ENCODE assay signal across 1 cellular context in genomic region chr7:29854257-29854938, GRCh38.
A peak's percentile ranks its signal among the peaks of the same experiment; 100 is the strongest.
TF ChIP-seq lines count a peak whose summit lies in the region.

No MANE protein-coding gene starts in this region.

TF ChIP-seq in HEK293, 187 proteins besides CTCF, POLR2A, EP300 and RAD21 (continued from another document and continues in another):
- no peak for TF ChIP-seq REST (tag by site-specific recombination; IDR thresholded peaks at IDR 0.05)
- TF ChIP-seq PRDM1 (tag by site-specific recombination; IDR thresholded peaks at IDR 0.05) = no peak
- TF ChIP-seq IKZF3 (tag by site-specific recombination; IDR thresholded peaks at IDR 0.05) = no peak
- no peak for TF ChIP-seq ZNF658 (tag by site-specific recombination; IDR thresholded peaks at IDR 0.05)
- no peak for TF ChIP-seq ZNF404 (tag by site-specific recombination; IDR thresholded peaks at IDR 0.05)
- TF ChIP-seq ZNF624 (tag by site-specific recombination; IDR thresholded peaks at IDR 0.05) = no peak
- no peak for TF ChIP-seq ZNF341 (tag by site-specific recombination; IDR thresholded peaks at IDR 0.05; ENCODE audit: low read depth)
- TF ChIP-seq ZNF211 (tag by site-specific recombination; IDR thresholded peaks at IDR 0.05; ENCODE audit: low read depth) = no peak
- TF ChIP-seq ZNF747 (tag by site-specific recombination; IDR thresholded peaks at IDR 0.05) = no peak
- no peak for TF ChIP-seq SP2 (tag by site-specific recombination; IDR thresholded peaks at IDR 0.05)
- TF ChIP-seq PBX3 (CRISPR knock-in tag; IDR thresholded peaks at IDR 0.05) = no peak
- peak; percentile 71 for TF ChIP-seq KLF10 (tag by site-specific recombination; IDR thresholded peaks at IDR 0.05)
- TF ChIP-seq ELK4 (IDR thresholded peaks at IDR 0.05; ENCODE audit: borderline replicate concordance, low read depth, low read length) = no peak
- TF ChIP-seq ZEB2 (tag by site-specific recombination; IDR thresholded peaks at IDR 0.05) = peak; percentile 52
- TF ChIP-seq ZXDB (tag by site-specific recombination; IDR thresholded peaks at IDR 0.05) = peak; percentile 48; the same call in 1 of the 2 replicates
- no peak for TF ChIP-seq EGR2 (tag by site-specific recombination; IDR thresholded peaks at IDR 0.05; ENCODE audit: low read depth)
- TF ChIP-seq ZBTB8A (tag by site-specific recombination; IDR thresholded peaks at IDR 0.05) = peak; percentile 57
- TF ChIP-seq ZNF394 (tag by site-specific recombination; IDR thresholded peaks at IDR 0.05; ENCODE audit: borderline replicate concordance) = no peak
- no peak for TF ChIP-seq MZF1 (tag by site-specific recombination; IDR thresholded peaks at IDR 0.05; ENCODE audit: borderline replicate concordance)
- TF ChIP-seq ZNF146 (tag by site-specific recombination; IDR thresholded peaks at IDR 0.05) = 0 out of 2 replicates have a peak, but pooled peaks have one; percentile 22
- no peak for TF ChIP-seq ZNF175 (tag by site-specific recombination; IDR thresholded peaks at IDR 0.05)
- no peak for TF ChIP-seq ZNF768 (tag by site-specific recombination; IDR thresholded peaks at IDR 0.05)
- no peak for TF ChIP-seq ZNF354C (tag by site-specific recombination; IDR thresholded peaks at IDR 0.05; ENCODE audit: borderline replicate concordance, low read depth)
- no peak for TF ChIP-seq ZNF223 (tag by site-specific recombination; IDR thresholded peaks at IDR 0.05)
- no peak for TF ChIP-seq PRDM4 (tag by site-specific recombination; IDR thresholded peaks at IDR 0.05)
- TF ChIP-seq ZSCAN16 (tag by site-specific recombination; IDR thresholded peaks at IDR 0.05) = no peak
- no peak for TF ChIP-seq ZNF132 (tag by site-specific recombination; IDR thresholded peaks at IDR 0.05; ENCODE audit: borderline replicate concordance)
- TF ChIP-seq PRDM6 (tag by site-specific recombination; IDR thresholded peaks at IDR 0.05) = peak; percentile 71
- TF ChIP-seq, protein P1, sequence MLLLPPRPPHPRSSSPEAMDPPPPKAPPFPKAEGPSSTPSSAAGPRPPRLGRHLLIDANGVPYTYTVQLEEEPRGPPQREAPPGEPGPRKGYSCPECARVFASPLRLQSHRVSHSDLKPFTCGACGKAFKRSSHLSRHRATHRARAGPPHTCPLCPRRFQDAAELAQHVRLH (tag by site-specific recombination; IDR thresholded peaks at IDR 0.05) = no peak
- no peak for TF ChIP-seq GLI4 (tag by site-specific recombination; IDR thresholded peaks at IDR 0.05)
- TF ChIP-seq, protein P2, sequence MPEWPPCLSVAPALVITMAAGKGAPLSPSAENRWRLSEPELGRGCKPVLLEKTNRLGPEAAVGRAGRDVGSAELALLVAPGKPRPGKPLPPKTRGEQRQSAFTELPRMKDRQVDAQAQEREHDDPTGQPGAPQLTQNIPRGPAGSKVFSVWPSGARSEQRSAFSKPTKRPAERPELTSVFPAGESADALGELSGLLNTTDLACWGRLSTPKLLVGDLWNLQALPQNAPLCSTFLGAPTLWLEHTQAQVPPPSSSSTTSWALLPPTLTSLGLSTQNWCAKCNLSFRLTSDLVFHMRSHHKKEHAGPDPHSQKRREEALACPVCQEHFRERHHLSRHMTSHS (tag by site-specific recombination; IDR thresholded peaks at IDR 0.05) = no peak
- TF ChIP-seq ZNF112 (tag by site-specific recombination; IDR thresholded peaks at IDR 0.05) = no peak
- TF ChIP-seq REPIN1 (tag by site-specific recombination; IDR thresholded peaks at IDR 0.05; ENCODE audit: low read depth) = no peak
- TF ChIP-seq ZNF19 (tag by site-specific recombination; IDR thresholded peaks at IDR 0.05; ENCODE audit: low read depth) = no peak
- TF ChIP-seq ZNF677 (tag by site-specific recombination; IDR thresholded peaks at IDR 0.05) = no peak
- TF ChIP-seq, protein P3, sequence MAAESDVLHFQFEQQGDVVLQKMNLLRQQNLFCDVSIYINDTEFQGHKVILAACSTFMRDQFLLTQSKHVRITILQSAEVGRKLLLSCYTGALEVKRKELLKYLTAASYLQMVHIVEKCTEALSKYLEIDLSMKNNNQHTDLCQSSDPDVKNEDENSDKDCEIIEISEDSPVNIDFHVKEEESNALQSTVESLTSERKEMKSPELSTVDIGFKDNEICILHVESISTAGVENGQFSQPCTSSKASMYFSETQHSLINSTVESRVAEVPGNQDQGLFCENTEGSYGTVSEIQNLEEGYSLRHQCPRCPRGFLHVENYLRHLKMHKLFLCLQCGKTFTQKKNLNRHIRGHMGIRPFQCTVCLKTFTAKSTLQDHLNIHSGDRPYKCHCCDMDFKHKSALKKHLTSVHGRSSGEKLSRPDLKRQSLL (tag by site-specific recombination; IDR thresholded peaks at IDR 0.05) = no peak
- TF ChIP-seq ZFP69B (tag by site-specific recombination; IDR thresholded peaks at IDR 0.05) = no peak; the same call in 1 of the 2 replicates
- TF ChIP-seq ZNF561 (tag by site-specific recombination; IDR thresholded peaks at IDR 0.05; ENCODE audit: borderline replicate concordance) = 0 out of 2 replicates have a peak, but pooled peaks have one; percentile 23
- TF ChIP-seq ZNF837 (tag by site-specific recombination; IDR thresholded peaks at IDR 0.05) = no peak
- no peak for TF ChIP-seq ZNF324 (tag by site-specific recombination; IDR thresholded peaks at IDR 0.05)
- TF ChIP-seq, protein P4, sequence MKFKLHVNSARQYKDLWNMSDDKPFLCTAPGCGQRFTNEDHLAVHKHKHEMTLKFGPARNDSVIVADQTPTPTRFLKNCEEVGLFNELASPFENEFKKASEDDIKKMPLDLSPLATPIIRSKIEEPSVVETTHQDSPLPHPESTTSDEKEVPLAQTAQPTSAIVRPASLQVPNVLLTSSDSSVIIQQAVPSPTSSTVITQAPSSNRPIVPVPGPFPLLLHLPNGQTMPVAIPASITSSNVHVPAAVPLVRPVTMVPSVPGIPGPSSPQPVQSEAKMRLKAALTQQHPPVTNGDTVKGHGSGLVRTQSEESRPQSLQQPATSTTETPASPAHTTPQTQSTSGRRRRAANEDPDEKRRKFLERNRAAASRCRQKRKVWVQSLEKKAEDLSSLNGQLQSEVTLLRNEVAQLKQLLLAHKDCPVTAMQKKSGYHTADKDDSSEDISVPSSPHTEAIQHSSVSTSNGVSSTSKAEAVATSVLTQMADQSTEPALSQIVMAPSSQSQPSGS (tag by site-specific recombination; IDR thresholded peaks at IDR 0.05; ENCODE audit: low read depth) = no peak
- no peak for TF ChIP-seq ZNF140 (tag by site-specific recombination; IDR thresholded peaks at IDR 0.05)
- TF ChIP-seq, protein P5, sequence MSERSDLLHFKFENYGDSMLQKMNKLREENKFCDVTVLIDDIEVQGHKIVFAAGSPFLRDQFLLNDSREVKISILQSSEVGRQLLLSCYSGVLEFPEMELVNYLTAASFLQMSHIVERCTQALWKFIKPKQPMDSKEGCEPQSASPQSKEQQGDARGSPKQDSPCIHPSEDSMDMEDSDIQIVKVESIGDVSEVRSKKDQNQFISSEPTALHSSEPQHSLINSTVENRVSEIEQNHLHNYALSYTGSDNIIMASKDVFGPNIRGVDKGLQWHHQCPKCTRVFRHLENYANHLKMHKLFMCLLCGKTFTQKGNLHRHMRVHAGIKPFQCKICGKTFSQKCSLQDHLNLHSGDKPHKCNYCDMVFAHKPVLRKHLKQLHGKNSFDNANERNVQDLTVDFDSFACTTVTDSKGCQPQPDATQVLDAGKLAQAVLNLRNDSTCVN (tag by site-specific recombination; optimal IDR thresholded peaks at IDR 0.05) = no peak
- no peak for TF ChIP-seq ZNF266 (tag by site-specific recombination; IDR thresholded peaks at IDR 0.05; ENCODE audit: low read depth)
- TF ChIP-seq ZNF426 (tag by site-specific recombination; IDR thresholded peaks at IDR 0.05) = no peak
- TF ChIP-seq ZNF777 (tag by site-specific recombination; IDR thresholded peaks at IDR 0.05; ENCODE audit: borderline replicate concordance) = no peak
- no peak for TF ChIP-seq ZSCAN5A (tag by site-specific recombination; IDR thresholded peaks at IDR 0.05)
